In genomic region chr17:48489781-48490180, GRCh38 we compare ENCODE assay signal across 28 cellular contexts. TPM values are rescaled to one million over a fixed set of nuclear protein-coding genes. Genes with fewer than 3 reads are reported as not detected.
A peak's percentile ranks its signal among the peaks of the same experiment; 100 is the strongest.
DNase-seq lines count a peak whose midpoint lies in the region; ATAC-seq, FAIRE-seq and TF ChIP-seq lines count a peak whose summit lies in the region.
"Had no signal": no experiment of that assay in that cellular context is flagged by ENCODE, and none has a peak within 500 bp of the region (broad histone marks: within the 10 kb centered on the region; RNA-seq: fewer than 3 reads in every experiment).

No MANE protein-coding gene starts in this region.

- H3K9me3 ChIP-seq in HCT116 (ENCODE audit: control insufficient read depth in 1 of 2, insufficient read depth in 1 of 2, low read depth in 1 of 2, low read length in 2 of 2) (no peaks in the 10 kb centered on the region), K562 (replicated peaks; ENCODE audit: control insufficient read depth, insufficient read depth, low read depth, low read length) (no peaks in the 10 kb centered on the region), mesodermal cell (ENCODE audit: control insufficient read depth, low read length) (no peaks in the 10 kb centered on the region), lower lobe of right lung (no peaks in the 10 kb centered on the region)
- H3K9me3 ChIP-seq: A549, Caco-2, SJCRH30 had no signal

- ATAC-seq in HCT116 (no peak), K562 (no peak), HG03469 (IDR thresholded peaks at IDR 0.05; ENCODE audit: unreplicated experiment) (no peak), lower lobe of right lung (no peak)
- ATAC-seq: A549; CD8-positive, alpha-beta T cell; PC-3; Right ventricle myocardium inferior; SK-N-SH treated with all-trans-retinoic acid at 6 μM for 48 hours had no signal

- peaks cover 14% of the 10 kb centered on the region for H3K4me1 Mint-ChIP-seq in progenitor cell of endocrine pancreas (ENCODE audit: low read depth)
- H3K4me1 Mint-ChIP-seq in glutamatergic neuron (ENCODE audit: low read depth, unreplicated experiment): no peaks in the 10 kb centered on the region

- peaks cover 38% of the 10 kb centered on the region for H3K27me3 Mint-ChIP-seq in progenitor cell of endocrine pancreas
- peaks cover 12% of the 10 kb centered on the region for H3K27me3 Mint-ChIP-seq in glutamatergic neuron (ENCODE audit: unreplicated experiment)

- CTCF ChIA-PET in HCT116 (lab: Charles Lee): interaction anchor here (0.5 kb wide), 1 partner anchor 324 kb away, joined by 3 read pairs; no protein-coding TSS in a partner anchor
- CTCF ChIA-PET in K562 (lab: Yijun Ruan, JAX; ENCODE audit: low intra/inter-chr PET ratio): no interaction called here

- no peaks in the 10 kb centered on the region for H3K27me3 ChIP-seq in HCT116 (ENCODE audit: insufficient read depth, low read length)
- no peaks in the 10 kb centered on the region for H3K27me3 ChIP-seq in K562 (ENCODE audit: control insufficient read depth in 2 of 2, insufficient read depth in 2 of 2, low read length in 2 of 2)
- H3K27me3 ChIP-seq in lower lobe of right lung (ENCODE audit: low read depth): peaks cover 12% of the 10 kb centered on the region
- H3K27me3 ChIP-seq: SJCRH30 had no signal

- TF ChIP-seq POLR2A in HCT116 (IDR thresholded peaks at IDR 0.05; ENCODE audit: borderline replicate concordance, extremely low read depth, insufficient read depth, insufficient read length): no peak
- no peak for TF ChIP-seq POLR2A in K562 (conservative IDR thresholded peaks at IDR 0.05)

- no peak for FAIRE-seq in K562 (lab: Jason Lieb, UNC)
- FAIRE-seq: A549, G401.6, H1 had no signal

- H3K9ac ChIP-seq in HCT116 (ENCODE audit: low read length) (peak overlapping the region; percentile 9; the same call in 1 of the 2 replicates), K562 (ENCODE audit: insufficient read depth in 1 of 2, low read depth in 2 of 2, low read length in 2 of 2) (no peak overlapping the region)

- no TSS peak for BruUV-seq in HCT116 (replicated peaks; lab: Mats Ljungman, UMichigan)
- no TSS peak for BruUV-seq in K562 (replicated peaks; lab: Mats Ljungman, UMichigan)

- no peaks in the 10 kb centered on the region for H4K20me1 ChIP-seq in HCT116 (ENCODE audit: insufficient read depth)
- H4K20me1 ChIP-seq in K562 (replicated peaks; ENCODE audit: control insufficient read depth, insufficient read depth, low read length): no peaks in the 10 kb centered on the region

- H3K9me3 Mint-ChIP-seq in progenitor cell of endocrine pancreas (ENCODE audit: low read depth) (no peaks in the 10 kb centered on the region), glutamatergic neuron (ENCODE audit: unreplicated experiment) (no peaks in the 10 kb centered on the region)
- H3K9me3 Mint-ChIP-seq: CD8-positive, alpha-beta T cell had no signal

- H2AFZ ChIP-seq in HCT116 (ENCODE audit: low read depth, low read length, poor library complexity, severe bottlenecking): peak overlapping the region; percentile 10
- peak overlapping the region; percentile 69 for H2AFZ ChIP-seq in K562 (ENCODE audit: low read depth, low read length)

- intact Hi-C loops in HCT116 (cut with micrococcal nuclease): loop anchor here (10.0 kb wide), 2 partner anchors 125 to 465 kb away; partner anchors contain the start of genes HOXB7 and HOXB8
- intact Hi-C loops in K562 (cut with micrococcal nuclease): loop anchor here (5.0 to 10.0 kb wide), 2 partner anchors 53 to 275 kb away; no protein-coding TSS in a partner anchor
- intact Hi-C loops in lower lobe of right lung (cut with DNase I): no loop called here

- no peak for TF ChIP-seq EP300 in K562 (IDR thresholded peaks at IDR 0.05; ENCODE audit: low read length)

- H3K4me2 ChIP-seq in HCT116 (ENCODE audit: low read length) (peak overlapping the region; percentile 42), K562 (ENCODE audit: insufficient read depth, low read length) (no peak overlapping the region)
- H3K4me2 ChIP-seq: A549 had no signal

- WGBS in K562 (ENCODE audit: insufficient coverage, low coverage, missing lambda C conversion rate): 49% methylated on average over 13 of the region's 13 CpGs
- 79 to 84% methylated on average over 13 of the region's 13 CpGs for WGBS in mesodermal cell (ENCODE audit: insufficient coverage in 2 of 2), 2 experiments

- TF ChIP-seq CTCF in HCT116 (IDR thresholded peaks at IDR 0.05 in 2 of 3, conservative IDR thresholded peaks at IDR 0.05 in 1 of 3; ENCODE audit: borderline replicate concordance in 1 of 3, insufficient read depth in 1 of 3, low read depth in 2 of 3, low read length in 2 of 3) (no peak), K562 (IDR thresholded peaks at IDR 0.05 in 2 of 3, conservative IDR thresholded peaks at IDR 0.05 in 1 of 3; ENCODE audit: insufficient read depth in 2 of 3, low read depth in 1 of 3, low read length in 3 of 3) (no peak), progenitor cell of endocrine pancreas (IDR thresholded peaks at IDR 0.05; ENCODE audit: unreplicated experiment) (no peak), glutamatergic neuron (IDR thresholded peaks at IDR 0.05; ENCODE audit: partially characterized antibody, unreplicated experiment) (no peak), lower lobe of right lung (IDR thresholded peaks at IDR 0.05) (no peak)

- H3K27ac Mint-ChIP-seq in progenitor cell of endocrine pancreas (peak overlapping the region; percentile 56), glutamatergic neuron (ENCODE audit: unreplicated experiment) (no peak overlapping the region)
- H3K27ac Mint-ChIP-seq: CD8-positive, alpha-beta T cell had no signal

- H3K4me3 Mint-ChIP-seq in progenitor cell of endocrine pancreas (ENCODE audit: low read depth) (no peak overlapping the region), glutamatergic neuron (ENCODE audit: unreplicated experiment) (no peak overlapping the region)
- H3K4me3 Mint-ChIP-seq: CD8-positive, alpha-beta T cell had no signal

- H3K36me3 ChIP-seq in HCT116 (ENCODE audit: control insufficient read depth in 1 of 2, insufficient read depth in 2 of 2, low read length in 2 of 2): no peaks in the 10 kb centered on the region
- H3K36me3 ChIP-seq in K562 (ENCODE audit: control insufficient read depth, insufficient read depth, low read length): no peaks in the 10 kb centered on the region
- no peaks in the 10 kb centered on the region for H3K36me3 ChIP-seq in mesodermal cell (ENCODE audit: control insufficient read depth, insufficient read depth, low read length)
- no peaks in the 10 kb centered on the region for H3K36me3 ChIP-seq in lower lobe of right lung
- H3K36me3 ChIP-seq: SJCRH30 had no signal

- H3K9me1 ChIP-seq in K562 (ENCODE audit: control insufficient read depth, insufficient read depth, low read length): no peaks in the 10 kb centered on the region

- DNase-seq in HCT116 (ENCODE audit: low read depth, low spot score): no peak
- DNase-seq in K562 (ENCODE audit: extremely low read depth in 1 of 4, low spot score in 3 of 4): no peak
- DNase-seq in progenitor cell of endocrine pancreas (ENCODE audit: low spot score, unreplicated experiment): no peak
- DNase-seq in glutamatergic neuron: no peak
- no peak for DNase-seq in lower lobe of right lung
- DNase-seq: C1 segment of cervical spinal cord; Caco-2; CD8-positive, alpha-beta T cell; HCEC 1CT; KG1; NCI-H1048; NCI-H1417; NCI-H1694; NCI-H2029 treated with DMSO at 0.1 percent for 48 hours; NCI-H446 treated with DMSO at 0.1 percent for 48 hours; NCI-H526; NCI-H82; NK-92 treated with Interleukin-12 subunit alpha and Interleukin-12 subunit beta, amount 100 ng/mL, for 24 hours; PC-3; SJCRH30 had no signal

- H3K4me3 ChIP-seq in HCT116 (replicated peaks in 1 of 2; ENCODE audit: low read depth in 1 of 2, low read length in 2 of 2): no peak overlapping the region
- H3K4me3 ChIP-seq in K562: no peak overlapping the region
- H3K4me3 ChIP-seq in mesodermal cell (ENCODE audit: extremely low read depth, insufficient read depth, low read length, poor library complexity, severe bottlenecking): no peak overlapping the region
- no peak overlapping the region for H3K4me3 ChIP-seq in lower lobe of right lung
- H3K4me3 ChIP-seq: A549, SJCRH30 had no signal

- H3K4me1 ChIP-seq in HCT116 (ENCODE audit: control insufficient read depth in 1 of 2, insufficient read depth in 2 of 2, low read length in 2 of 2) (peaks cover 46 to 78% of the 10 kb centered on the region in 2 experiments), K562 (replicated peaks in 1 of 2; ENCODE audit: control insufficient read depth in 2 of 2, insufficient read depth in 2 of 2, low read length in 2 of 2) (peaks cover 45 to 63% of the 10 kb centered on the region in 2 experiments), mesodermal cell (ENCODE audit: control insufficient read depth, insufficient read depth, low read length, poor library complexity, severe bottlenecking) (peaks cover 21% of the 10 kb centered on the region), lower lobe of right lung (peaks cover 23% of the 10 kb centered on the region)

- H3K9me2 ChIP-seq in HCT116 (ENCODE audit: insufficient read depth): no peaks in the 10 kb centered on the region

- RAD21 ChIA-PET in HCT116 (lab: Charles Lee; ENCODE audit: low non-redundant PET in 1 of 2, low total read pairs in 2 of 2, uncharacterized antibody in 2 of 2, unreplicated experiment in 2 of 2): interaction anchor here in 1 of 2 experiments (0.6 kb wide), 1 partner anchor 10 kb away, joined by 3 read pairs; no protein-coding TSS in a partner anchor

- POLR2A ChIA-PET in HCT116 (lab: Charles Lee): no interaction called here
- POLR2A ChIA-PET in K562 (lab: Yijun Ruan, JAX): interaction anchor here (0.7 to 1.0 kb wide), 4 partner anchors 9 to 93 kb away, joined by 3 to 5 read pairs (median 3); no protein-coding TSS in a partner anchor

- H3K27ac ChIP-seq in HCT116 (ENCODE audit: low read depth, low read length) (no peak overlapping the region), K562 (ENCODE audit: extremely low read depth, low read depth, low read length) (no peak overlapping the region), mesodermal cell (ENCODE audit: low read depth, low read length, severe bottlenecking) (peak overlapping the region; percentile 10), lower lobe of right lung (no peak overlapping the region)
- H3K27ac ChIP-seq: A549, SJCRH30 had no signal

- in situ Hi-C loops in K562 (cut with MboI): no loop called here

- H3K79me2 ChIP-seq in HCT116 (ENCODE audit: insufficient read depth, low read length): no peaks in the 10 kb centered on the region
- no peaks in the 10 kb centered on the region for H3K79me2 ChIP-seq in K562 (ENCODE audit: control insufficient read depth, insufficient read depth, low read length)

- TF ChIP-seq RAD21 in HCT116 (IDR thresholded peaks at IDR 0.05; ENCODE audit: low read depth): no peak
- TF ChIP-seq RAD21 in K562 (CRISPR knock-in tag; conservative IDR thresholded peaks at IDR 0.05 in 1 of 2, IDR thresholded peaks at IDR 0.05 in 1 of 2): no peak

- H3K36me3 Mint-ChIP-seq in progenitor cell of endocrine pancreas (ENCODE audit: insufficient read depth) (no peaks in the 10 kb centered on the region), glutamatergic neuron (ENCODE audit: unreplicated experiment) (no peaks in the 10 kb centered on the region)
- H3K36me3 Mint-ChIP-seq: CD8-positive, alpha-beta T cell had no signal

RNA-seq across cellular contexts. Expression of gene HOXB1, which starts 41.0 kb away (rescaled TPM):
- not detected for total RNA-seq in HCT116 (2021; ENCODE audit: unreplicated experiment)
- not detected in 2 replicates for polyA plus RNA-seq in HCT116 (2012)
- total RNA-seq in K562 (2011; cell fraction: chromatin; rRNA removed; ENCODE audit: low replicate concordance): not detected in 2 replicates
- not detected in 2 replicates for total RNA-seq in K562 (2011; cell fraction: nucleolus; rRNA removed)
- not detected in 2 replicates for total RNA-seq in K562 (2011; cell fraction: nucleoplasm; rRNA removed)
- not detected in 2 replicates for total RNA-seq in K562 (2014; rRNA removed)
- not detected in 2 replicates for total RNA-seq in K562 (2014; rRNA removed; fragmentation: Illumina TruSeq; extraction: Trizol)
- total RNA-seq in K562 (2015; rRNA removed; fragmentation: Illumina TruSeq; extraction: Trizol): not detected in 2 replicates
- total RNA-seq in K562 (2021): not detected in 2 replicates
- 0.04 TPM in 1 of 2 replicates, not detected in the other for polyA plus RNA-seq in K562 (2011; rRNA removed)
- not detected in 2 replicates for polyA plus RNA-seq in K562 (2011; cell fraction: cytosol; rRNA removed)
- not detected in 2 replicates for polyA plus RNA-seq in K562 (2011; cell fraction: nucleus; rRNA removed)
- not detected in 2 replicates for polyA plus RNA-seq in K562 (2012)
- polyA plus RNA-seq in K562 (2014; fragmentation: Illumina TruSeq; extraction: Trizol): not detected in 2 replicates
- not detected for polyA plus RNA-seq in K562 (2014; fragmentation: Nextera tagmentation; extraction: Ambion mirVana)
- polyA plus RNA-seq in K562 (2014; rRNA removed): not detected in 2 replicates
- not detected in 2 replicates for polyA minus RNA-seq in K562 (2011; rRNA and poly(A)+ RNA removed)
- polyA minus RNA-seq in K562 (2011; cell fraction: cytosol; rRNA and poly(A)+ RNA removed): not detected in 2 replicates
- not detected in 2 replicates for polyA minus RNA-seq in K562 (2011; cell fraction: nucleus; rRNA and poly(A)+ RNA removed)
- 10.0 TPM for polyA plus RNA-seq in mesodermal cell (2013, experiment 1 of 2)
- 14.1 TPM for polyA plus RNA-seq in mesodermal cell (2013, experiment 2 of 2)
- 0.96 and 2.2 TPM in 2 replicates for total RNA-seq in progenitor cell of endocrine pancreas
- total RNA-seq in glutamatergic neuron (ENCODE audit: unreplicated experiment): not detected
- not detected for total RNA-seq in lower lobe of right lung
- total RNA-seq: Caco-2; CD8-positive, alpha-beta T cell; H1; PC-3; Right ventricle myocardium inferior; RPMI7951; SJCRH30 had no signal
- polyA plus RNA-seq: A549, H1 had no signal

RNA-seq across cellular contexts. Expression of gene HOXB2, which starts 55.1 kb away (rescaled TPM):
- 2.0 TPM for total RNA-seq in HCT116 (2021; ENCODE audit: unreplicated experiment)
- polyA plus RNA-seq in HCT116 (2012): 0.95 and 1.1 TPM in 2 replicates
- total RNA-seq in K562 (2011; cell fraction: chromatin; rRNA removed; ENCODE audit: low replicate concordance): 18.7 and 27.7 TPM in 2 replicates
- 34.9 and 41.4 TPM in 2 replicates for total RNA-seq in K562 (2011; cell fraction: nucleolus; rRNA removed)
- 30.6 and 32.7 TPM in 2 replicates for total RNA-seq in K562 (2011; cell fraction: nucleoplasm; rRNA removed)
- 35.0 and 42.1 TPM in 2 replicates for total RNA-seq in K562 (2014; rRNA removed)
- 13.0 and 16.9 TPM in 2 replicates for total RNA-seq in K562 (2014; rRNA removed; fragmentation: Illumina TruSeq; extraction: Trizol)
- total RNA-seq in K562 (2015; rRNA removed; fragmentation: Illumina TruSeq; extraction: Trizol): 21.2 and 22.2 TPM in 2 replicates
- total RNA-seq in K562 (2021): 74.2 and 75.5 TPM in 2 replicates
- polyA plus RNA-seq in K562 (2011; rRNA removed): 15.9 and 16.4 TPM in 2 replicates
- 24.2 and 53.7 TPM in 2 replicates for polyA plus RNA-seq in K562 (2011; cell fraction: cytosol; rRNA removed)
- polyA plus RNA-seq in K562 (2011; cell fraction: nucleus; rRNA removed): 43.7 and 75.1 TPM in 2 replicates
- 50.1 and 61.9 TPM in 2 replicates for polyA plus RNA-seq in K562 (2012)
- 32.5 and 32.6 TPM in 2 replicates for polyA plus RNA-seq in K562 (2014; fragmentation: Illumina TruSeq; extraction: Trizol)
- 1 to 10 TPM; 2.1 to 3.1 TPM for polyA plus RNA-seq in K562 (2014; fragmentation: Nextera tagmentation; extraction: Ambion mirVana)
- 66.4 and 97.7 TPM in 2 replicates for polyA plus RNA-seq in K562 (2014; rRNA removed)
- 5.8 and 6.4 TPM in 2 replicates for polyA minus RNA-seq in K562 (2011; rRNA and poly(A)+ RNA removed)
- 7.7 and 8.4 TPM in 2 replicates for polyA minus RNA-seq in K562 (2011; cell fraction: cytosol; rRNA and poly(A)+ RNA removed)
- 21.1 and 32.0 TPM in 2 replicates for polyA minus RNA-seq in K562 (2011; cell fraction: nucleus; rRNA and poly(A)+ RNA removed)
- polyA plus RNA-seq in mesodermal cell (2013, experiment 1 of 2): 53.6 TPM
- polyA plus RNA-seq in mesodermal cell (2013, experiment 2 of 2): 52.0 TPM
- total RNA-seq in progenitor cell of endocrine pancreas: 15.2 and 19.8 TPM in 2 replicates
- total RNA-seq in glutamatergic neuron (ENCODE audit: unreplicated experiment): 12.7 TPM
- total RNA-seq in lower lobe of right lung: 5.6 TPM
- total RNA-seq: H1 had no signal
- polyA plus RNA-seq: H1 had no signal

RNA-seq across cellular contexts. Expression of gene SKAP1, which starts 59.8 kb away (rescaled TPM):
- total RNA-seq in HCT116 (2021; ENCODE audit: unreplicated experiment) (12.4 TPM), K562 (2014; rRNA removed) (not detected in 2 replicates), K562 (2014; rRNA removed; fragmentation: Illumina TruSeq; extraction: Trizol) (not detected in 2 replicates), K562 (2015; rRNA removed; fragmentation: Illumina TruSeq; extraction: Trizol) (0.22 TPM in 1 of 2 replicates, not detected in the other), K562 (2021) (not detected in 2 replicates), progenitor cell of endocrine pancreas (0.69 and 1.0 TPM in 2 replicates), glutamatergic neuron (ENCODE audit: unreplicated experiment) (not detected), lower lobe of right lung (6.4 TPM)
- polyA plus RNA-seq in HCT116 (2012): 12.0 and 16.1 TPM in 2 replicates
- not detected in 2 replicates for total RNA-seq in K562 (2011; cell fraction: chromatin; rRNA removed; ENCODE audit: low replicate concordance)
- total RNA-seq in K562 (2011; cell fraction: nucleolus; rRNA removed): not detected in 2 replicates
- total RNA-seq in K562 (2011; cell fraction: nucleoplasm; rRNA removed): not detected in 2 replicates
- polyA plus RNA-seq in K562 (2011; rRNA removed) (not detected in 2 replicates), K562 (2014; fragmentation: Illumina TruSeq; extraction: Trizol) (0.10 TPM in 1 of 2 replicates, not detected in the other), K562 (2014; fragmentation: Nextera tagmentation; extraction: Ambion mirVana) (under 1 TPM; 0.06 to 0.07 TPM), K562 (2014; rRNA removed) (0.80 TPM in 1 of 2 replicates, not detected in the other)
- not detected in 2 replicates for polyA plus RNA-seq in K562 (2011; cell fraction: cytosol; rRNA removed)
- not detected in 2 replicates for polyA plus RNA-seq in K562 (2011; cell fraction: nucleus; rRNA removed)
- polyA plus RNA-seq in K562 (2012): 0.08 and 0.09 TPM in 2 replicates
- not detected in 2 replicates for polyA minus RNA-seq in K562 (2011; rRNA and poly(A)+ RNA removed)
- not detected in 2 replicates for polyA minus RNA-seq in K562 (2011; cell fraction: cytosol; rRNA and poly(A)+ RNA removed)
- polyA minus RNA-seq in K562 (2011; cell fraction: nucleus; rRNA and poly(A)+ RNA removed): not detected in 2 replicates
- 2.0 TPM for polyA plus RNA-seq in mesodermal cell (2013, experiment 1 of 2)
- polyA plus RNA-seq in mesodermal cell (2013, experiment 2 of 2): 3.4 TPM
- total RNA-seq: H1, PC-3, RPMI7951, SJCRH30 had no signal
- polyA plus RNA-seq: H1 had no signal
